Comparison of ENCODE assay signal across 25 cellular contexts in genomic region chr16:89956511-89957213, GRCh38. TPM values are rescaled to one million over a fixed set of nuclear protein-coding genes. Genes with fewer than 3 reads are reported as not detected.
A peak's percentile ranks its signal among the peaks of the same experiment; 100 is the strongest.
DNase-seq lines count a peak whose midpoint lies in the region; ATAC-seq and TF ChIP-seq lines count a peak whose summit lies in the region.
"Had no signal": no experiment of that assay in that cellular context is flagged by ENCODE, and none has a peak within 500 bp of the region (broad histone marks: within the 10 kb centered on the region; RNA-seq: fewer than 3 reads in every experiment).

No MANE protein-coding gene starts in this region.

- no peak overlapping the region for H3K4me3 Mint-ChIP-seq in natural killer cell treated with Interleukin-12 subunit alpha and Interleukin-12 subunit beta and Interleukin-15 and Interleukin-18, amount 100 ng/mL, for 72 hours
- no peak overlapping the region for H3K4me3 Mint-ChIP-seq in natural killer cell
- no peak overlapping the region for H3K4me3 Mint-ChIP-seq in activated CD4-positive, alpha-beta memory T cell treated with anti-CD3 and anti-CD28 coated beads for 36 hours
- H3K4me3 Mint-ChIP-seq: activated CD8-positive, alpha-beta T cell treated with anti-CD3 and anti-CD28 coated beads for 36 hours; activated naive CD8-positive, alpha-beta T cell; activated T-cell treated with anti-CD3 and anti-CD28 coated beads, Interleukin-2, amount 50 U/mL, for 4 hours; CD4-positive, CD25-positive, alpha-beta regulatory T cell; neural crest cell; T-cell had no signal

- no peak for ATAC-seq in natural killer cell treated with Interleukin-12 subunit alpha and Interleukin-12 subunit beta and Interleukin-15 and Interleukin-18, amount 100 ng/mL, for 72 hours
- no peak for ATAC-seq in natural killer cell
- peak; percentile 27 for ATAC-seq in left lobe of liver
- no peak for ATAC-seq in HG02970 (IDR thresholded peaks at IDR 0.05; ENCODE audit: low FRiP score, unreplicated experiment)
- ATAC-seq: activated CD8-positive, alpha-beta T cell treated with anti-CD3 and anti-CD28 coated beads for 36 hours; activated T-cell treated with anti-CD3 and anti-CD28 coated beads, Interleukin-2, amount 50 U/mL, for 4 hours; T-cell had no signal

- no peak for TF ChIP-seq CTCF in natural killer cell (IDR thresholded peaks at IDR 0.05)

- CTCF ChIA-PET in activated CD4-positive, alpha-beta memory T cell treated with anti-CD3 and anti-CD28 coated beads for 36 hours (lab: Charles Lee), result no interaction called here

- no peaks in the 10 kb centered on the region for H3K9me3 Mint-ChIP-seq in natural killer cell treated with Interleukin-12 subunit alpha and Interleukin-12 subunit beta and Interleukin-15 and Interleukin-18, amount 100 ng/mL, for 72 hours
- H3K9me3 Mint-ChIP-seq in natural killer cell, result no peaks in the 10 kb centered on the region
- no peaks in the 10 kb centered on the region for H3K9me3 Mint-ChIP-seq in activated CD4-positive, alpha-beta memory T cell treated with anti-CD3 and anti-CD28 coated beads for 36 hours
- H3K9me3 Mint-ChIP-seq: activated CD8-positive, alpha-beta T cell treated with anti-CD3 and anti-CD28 coated beads for 36 hours; activated T-cell treated with anti-CD3 and anti-CD28 coated beads, Interleukin-2, amount 50 U/mL, for 4 hours; CD4-positive, CD25-positive, alpha-beta regulatory T cell; neural crest cell; T-cell had no signal

- no peaks in the 10 kb centered on the region for H3K27me3 Mint-ChIP-seq in natural killer cell treated with Interleukin-12 subunit alpha and Interleukin-12 subunit beta and Interleukin-15 and Interleukin-18, amount 100 ng/mL, for 72 hours
- H3K27me3 Mint-ChIP-seq in natural killer cell (ENCODE audit: low read depth in 2 of 2), result no peaks in the 10 kb centered on the region
- H3K27me3 Mint-ChIP-seq in activated CD4-positive, alpha-beta memory T cell treated with anti-CD3 and anti-CD28 coated beads for 36 hours, result no peaks in the 10 kb centered on the region
- H3K27me3 Mint-ChIP-seq: activated CD8-positive, alpha-beta T cell treated with anti-CD3 and anti-CD28 coated beads for 36 hours; activated naive CD8-positive, alpha-beta T cell; CD4-positive, CD25-positive, alpha-beta regulatory T cell; T-cell had no signal

- DNase-seq in natural killer cell treated with Interleukin-12 subunit alpha and Interleukin-12 subunit beta and Interleukin-15 and Interleukin-18, amount 100 ng/mL, for 72 hours (ENCODE audit: low spot score), result peak; percentile 39
- DNase-seq in natural killer cell (no peak), SKM-1 treated with dmso at 0.1 percent for 144 hours (lab: John Stamatoyannopoulos, UW; ENCODE audit: unreplicated experiment) (peak; percentile 81), left lobe of liver (ENCODE audit: low spot score) (no peak), COLO829 (ENCODE audit: low spot score) (no peak), SHP77 treated with DMSO at 0.1 percent for 48 hours (lab: John Stamatoyannopoulos, UW) (no peak)
- no peak for DNase-seq in activated CD4-positive, alpha-beta memory T cell treated with anti-CD3 and anti-CD28 coated beads for 36 hours
- DNase-seq: activated CD8-positive, alpha-beta T cell treated with anti-CD3 and anti-CD28 coated beads for 36 hours; activated T-cell treated with anti-CD3 and anti-CD28 coated beads, Interleukin-2, amount 50 U/mL, for 4 hours; CD4-positive, CD25-positive, alpha-beta regulatory T cell; DMS53; IMR-90; islet precursor cell; mesendoderm; NCI-H1092 treated with DMSO at 0.1 percent for 48 hours; NCI-H2107; NCI-H69; Peyer's patch; retina; stimulated activated CD4-positive, alpha-beta T cell treated with anti-CD3 and anti-CD28 coated beads, Interleukin-15, amount 100 ng/mL, for 24 hours; stimulated activated naive CD4-positive, alpha-beta T cell; T-cell had no signal

- H3K4me1 Mint-ChIP-seq in natural killer cell treated with Interleukin-12 subunit alpha and Interleukin-12 subunit beta and Interleukin-15 and Interleukin-18, amount 100 ng/mL, for 72 hours (ENCODE audit: low read depth in 2 of 2), result peaks cover 0 to 10% of the 10 kb centered on the region in 2 donors
- peaks cover 0 to 8% of the 10 kb centered on the region in 2 donors for H3K4me1 Mint-ChIP-seq in natural killer cell
- no peaks in the 10 kb centered on the region for H3K4me1 Mint-ChIP-seq in activated CD4-positive, alpha-beta memory T cell treated with anti-CD3 and anti-CD28 coated beads for 36 hours (ENCODE audit: low read depth)

- no peak overlapping the region for H3K27ac Mint-ChIP-seq in natural killer cell treated with Interleukin-12 subunit alpha and Interleukin-12 subunit beta and Interleukin-15 and Interleukin-18, amount 100 ng/mL, for 72 hours
- H3K27ac Mint-ChIP-seq in natural killer cell, result no peak overlapping the region
- H3K27ac Mint-ChIP-seq in activated CD4-positive, alpha-beta memory T cell treated with anti-CD3 and anti-CD28 coated beads for 36 hours, result no peak overlapping the region
- H3K27ac Mint-ChIP-seq: activated CD8-positive, alpha-beta T cell treated with anti-CD3 and anti-CD28 coated beads for 36 hours; activated naive CD8-positive, alpha-beta T cell; CD4-positive, CD25-positive, alpha-beta regulatory T cell; T-cell had no signal

- POLR2A ChIA-PET in activated CD4-positive, alpha-beta memory T cell treated with anti-CD3 and anti-CD28 coated beads for 36 hours (lab: Charles Lee), result no interaction called here

- intact Hi-C loops in natural killer cell (cut with micrococcal nuclease), result no loop called here
- intact Hi-C loops in activated CD4-positive, alpha-beta memory T cell treated with anti-CD3 and anti-CD28 coated beads for 36 hours (cut with micrococcal nuclease), result no loop called here

- H3K36me3 Mint-ChIP-seq in natural killer cell treated with Interleukin-12 subunit alpha and Interleukin-12 subunit beta and Interleukin-15 and Interleukin-18, amount 100 ng/mL, for 72 hours, result peaks cover 12% of the 10 kb centered on the region
- H3K36me3 Mint-ChIP-seq in natural killer cell, result peaks cover 8% of the 10 kb centered on the region
- H3K36me3 Mint-ChIP-seq in activated CD4-positive, alpha-beta memory T cell treated with anti-CD3 and anti-CD28 coated beads for 36 hours, result peaks cover 13% of the 10 kb centered on the region
- H3K36me3 Mint-ChIP-seq: activated naive CD8-positive, alpha-beta T cell had no signal

RNA-seq across cellular contexts. Expression of gene DEF8, which starts 8.1 kb away (rescaled TPM):
- total RNA-seq in natural killer cell treated with Interleukin-12 subunit alpha and Interleukin-12 subunit beta and Interleukin-15 and Interleukin-18, amount 100 ng/mL, for 72 hours, result 10 to 100 TPM; 44.2 to 55.5 TPM
- total RNA-seq in natural killer cell, result 10 to 100 TPM; 43.0 to 60.3 (median 50.1) TPM
- total RNA-seq in left lobe of liver, result 29.2 TPM
- 10 to 100 TPM; 29.0 to 33.3 TPM for total RNA-seq in activated CD4-positive, alpha-beta memory T cell treated with anti-CD3 and anti-CD28 coated beads for 36 hours

RNA-seq across cellular contexts. Expression of gene TUBB3, which starts 33.5 kb away (rescaled TPM):
- total RNA-seq in natural killer cell treated with Interleukin-12 subunit alpha and Interleukin-12 subunit beta and Interleukin-15 and Interleukin-18, amount 100 ng/mL, for 72 hours, result 10 to 100 TPM in 1 of 2 donors, 1 to 10 TPM in 1; 9.6 to 10.9 TPM
- 1 to 10 TPM; 1.1 to 1.3 (median 1.2) TPM for total RNA-seq in natural killer cell
- 0.40 TPM for total RNA-seq in left lobe of liver
- 1 to 10 TPM in 1 of 2 experiments, under 1 TPM in 1; 0.99 to 1.4 TPM for total RNA-seq in activated CD4-positive, alpha-beta memory T cell treated with anti-CD3 and anti-CD28 coated beads for 36 hours

RNA-seq across cellular contexts. Expression of gene MC1R, which starts 38.0 kb away (rescaled TPM):
- total RNA-seq in natural killer cell treated with Interleukin-12 subunit alpha and Interleukin-12 subunit beta and Interleukin-15 and Interleukin-18, amount 100 ng/mL, for 72 hours, result 10 to 100 TPM in 1 of 2 donors, 1 to 10 TPM in 1; 9.3 to 13.0 TPM
- total RNA-seq in natural killer cell (10 to 100 TPM; 12.3 to 22.2 (median 13.7) TPM), left lobe of liver (1.9 TPM)
- 1 to 10 TPM in 1 of 2 experiments, under 1 TPM in 1; 0.85 to 1.3 TPM for total RNA-seq in activated CD4-positive, alpha-beta memory T cell treated with anti-CD3 and anti-CD28 coated beads for 36 hours

Comparison
In these comparisons a context has a peak if more than half of its experiments do, and no peak if none do; other contexts are left out.
1. DNase-seq: peak in natural killer cell treated with Interleukin-12 subunit alpha and Interleukin-12 subunit beta and Interleukin-15 and Interleukin-18, amount 100 ng/mL, for 72 hours (single experiment) and SKM-1 treated with dmso at 0.1 percent for 144 hours (single experiment); none in natural killer cell (single experiment), left lobe of liver (single experiment), COLO829 (single experiment), activated CD4-positive, alpha-beta memory T cell treated with anti-CD3 and anti-CD28 coated beads for 36 hours (single experiment) and SHP77 treated with DMSO at 0.1 percent for 48 hours (single experiment).